19 cellular contexts compared by ENCODE assay signal in genomic region chr4:170004656-170005250, GRCh38. TPM values are rescaled to one million over a fixed set of nuclear protein-coding genes. Genes with fewer than 3 reads are reported as not detected.
DNase-seq lines count a peak whose midpoint lies in the region; ATAC-seq and TF ChIP-seq lines count a peak whose summit lies in the region.
"Had no signal": no experiment of that assay in that cellular context is flagged by ENCODE, and none has a peak within 500 bp of the region (broad histone marks: within the 10 kb centered on the region; RNA-seq: fewer than 3 reads in every experiment).

No MANE protein-coding gene starts in this region.

- no peaks in the 10 kb centered on the region for H3K9me3 Mint-ChIP-seq in activated CD8-positive, alpha-beta T cell treated with anti-CD3 and anti-CD28 coated beads for 36 hours
- H3K9me3 Mint-ChIP-seq: naive B cell had no signal

- H3K79me2 ChIP-seq in mammary epithelial cell (ENCODE audit: insufficient read depth, low read length) = no peaks in the 10 kb centered on the region
- H3K79me2 ChIP-seq in mesendoderm (ENCODE audit: control insufficient read depth, insufficient read depth, low read length) = no peaks in the 10 kb centered on the region

- no peaks in the 10 kb centered on the region for H4K20me1 ChIP-seq in mammary epithelial cell (ENCODE audit: insufficient read depth, low read length)

- H3K9me3 ChIP-seq in mammary epithelial cell (replicated peaks; ENCODE audit: insufficient read depth, low read length) (no peaks in the 10 kb centered on the region), stomach (no peaks in the 10 kb centered on the region)
- H3K9me3 ChIP-seq: lower lobe of right lung, pancreas, SJSA1 had no signal

- H3K27ac Mint-ChIP-seq in activated CD8-positive, alpha-beta T cell treated with anti-CD3 and anti-CD28 coated beads for 36 hours = no peak overlapping the region
- H3K27ac Mint-ChIP-seq: activated CD4-positive, alpha-beta T cell treated with anti-CD3 and anti-CD28 coated beads for 36 hours; activated CD8-positive, alpha-beta memory T cell treated with anti-CD3 and anti-CD28 coated beads, Interleukin-2, amount 10 ng/mL, durations not matched to agents 7 days and 5 days; CD14-positive monocyte; naive B cell had no signal

- H3K9ac ChIP-seq in mammary epithelial cell (ENCODE audit: insufficient read depth, low read length) (no peak overlapping the region), mesendoderm (ENCODE audit: low read length) (no peak overlapping the region)

- TF ChIP-seq CTCF in mammary epithelial cell (conservative IDR thresholded peaks at IDR 0.05 in 1 of 2, IDR thresholded peaks at IDR 0.05 in 1 of 2; ENCODE audit: extremely low read depth in 1 of 2, insufficient read depth in 1 of 2, low read depth in 1 of 2, low read length in 2 of 2) (no peak), stomach (IDR thresholded peaks at IDR 0.05) (no peak)
- no peak for TF ChIP-seq CTCF in activated CD8-positive, alpha-beta T cell treated with anti-CD3 and anti-CD28 coated beads for 36 hours (IDR thresholded peaks at IDR 0.05)

- H3K36me3 Mint-ChIP-seq in activated CD8-positive, alpha-beta T cell treated with anti-CD3 and anti-CD28 coated beads for 36 hours (ENCODE audit: low read depth) = no peaks in the 10 kb centered on the region
- H3K36me3 Mint-ChIP-seq: activated CD8-positive, alpha-beta memory T cell treated with anti-CD3 and anti-CD28 coated beads, Interleukin-2, amount 10 ng/mL, durations not matched to agents 7 days and 5 days; CD14-positive monocyte; naive B cell had no signal

- 30% methylated on average over 5 of the region's 5 CpGs for WGBS in mammary epithelial cell (ENCODE audit: low coverage, missing lambda C conversion rate)
- WGBS in mesendoderm (ENCODE audit: extremely low coverage, insufficient coverage, low lambda C conversion rate) = no CpG with 5 or more reads among the region's 5 CpGs
- WGBS in stomach, 5 donors = 64 to 74% (median 69%) methylated on average over 5 of the region's 5 CpGs

- H3K4me2 ChIP-seq in mammary epithelial cell (ENCODE audit: insufficient read depth, low read depth, low read length) (no peak overlapping the region), mesendoderm (ENCODE audit: low read length) (no peak overlapping the region)

- intact Hi-C loops in mammary epithelial cell (cut with micrococcal nuclease) = no loop called here
- intact Hi-C loops in stomach (cut with DNase I; ENCODE audit: low total_unique reads) = no loop called here
- intact Hi-C loops in activated CD8-positive, alpha-beta T cell treated with anti-CD3 and anti-CD28 coated beads for 36 hours (cut with micrococcal nuclease) = no loop called here

- no peak for TF ChIP-seq EP300 in stomach (IDR thresholded peaks at IDR 0.05)

- H4K5ac ChIP-seq in mesendoderm (ENCODE audit: low read length) = no peak overlapping the region

- peaks cover 2% of the 10 kb centered on the region for H3K27me3 Mint-ChIP-seq in activated CD8-positive, alpha-beta T cell treated with anti-CD3 and anti-CD28 coated beads for 36 hours
- H3K27me3 Mint-ChIP-seq: activated CD8-positive, alpha-beta memory T cell treated with anti-CD3 and anti-CD28 coated beads, Interleukin-2, amount 10 ng/mL, durations not matched to agents 7 days and 5 days had no signal

- no peak for TF ChIP-seq POLR2A in stomach (IDR thresholded peaks at IDR 0.05)

- in situ Hi-C loops in mammary epithelial cell (cut with MboI; ENCODE audit: low sequenced_read_pairs in 2 of 2) = no loop called here

- no peak overlapping the region for H2AK5ac ChIP-seq in mesendoderm (ENCODE audit: low read length)

- no peaks in the 10 kb centered on the region for H3K4me1 ChIP-seq in mammary epithelial cell (ENCODE audit: insufficient read depth, low read length)
- H3K4me1 ChIP-seq in mesendoderm (ENCODE audit: control insufficient read depth, low read depth, low read length) = peaks cover 4% of the 10 kb centered on the region
- H3K4me1 ChIP-seq in stomach = peaks cover 0 to 11% (median 0%) of the 10 kb centered on the region in 4 donors
- H3K4me1 ChIP-seq: lower lobe of right lung, pancreas, SJSA1 had no signal

- H3K36me3 ChIP-seq in mammary epithelial cell (ENCODE audit: insufficient read depth, low read length) (no peaks in the 10 kb centered on the region), mesendoderm (ENCODE audit: control insufficient read depth, insufficient read depth, low read length) (no peaks in the 10 kb centered on the region), stomach (no peaks in the 10 kb centered on the region)
- H3K36me3 ChIP-seq: lower lobe of right lung, pancreas, SJSA1 had no signal

- H3K27me3 ChIP-seq in mammary epithelial cell (ENCODE audit: insufficient read depth, low read length) (no peaks in the 10 kb centered on the region), mesendoderm (ENCODE audit: insufficient read depth, low read length, poor library complexity) (no peaks in the 10 kb centered on the region), stomach (no peaks in the 10 kb centered on the region)
- H3K27me3 ChIP-seq: pancreas, SJSA1 had no signal

- DNase-seq in AG20443 (ENCODE audit: low spot score) = peak; percentile 24
- DNase-seq in RPMI7951 (ENCODE audit: low read depth) = peak; percentile 38
- peak; percentile 18 for DNase-seq in mammary epithelial cell
- peak; percentile 39 for DNase-seq in mesendoderm
- DNase-seq in stimulated activated CD4-positive, alpha-beta T cell treated with anti-CD3 and anti-CD28 coated beads, Interleukin-1b, Interleukin-23, amount 100 ng/mL, for 48 hours = no peak
- no peak for DNase-seq in stomach
- DNase-seq in activated CD8-positive, alpha-beta T cell treated with anti-CD3 and anti-CD28 coated beads for 36 hours = no peak
- DNase-seq: activated CD4-positive, alpha-beta T cell treated with anti-CD3 and anti-CD28 coated beads for 36 hours; activated CD8-positive, alpha-beta memory T cell treated with anti-CD3 and anti-CD28 coated beads, Interleukin-2, amount 10 ng/mL, durations not matched to agents 7 days and 5 days; activated effector memory CD4-positive, alpha-beta T cell treated with anti-CD3 and anti-CD28 coated beads, Interleukin-2, amount 50 U/mL, for 16 hours; DMS153; lower lobe of right lung; naive B cell; NCI-H1436 treated with DMSO at 0.1 percent for 48 hours; pancreas; T1000 had no signal

- H3K23ac ChIP-seq in mesendoderm (ENCODE audit: low read length) = no peak overlapping the region

- dilution Hi-C loops in mammary epithelial cell (cut with HindIII; ENCODE audit: low sequenced_read_pairs) = no loop called here

- H3K4me3 ChIP-seq in mammary epithelial cell (replicated peaks in 1 of 3; ENCODE audit: insufficient read depth in 1 of 3, low read depth in 2 of 3, low read length in 3 of 3) (no peak overlapping the region), mesendoderm (ENCODE audit: low read length) (no peak overlapping the region), stomach (no peak overlapping the region)
- H3K4me3 ChIP-seq: lower lobe of right lung, pancreas, SJSA1 had no signal

- no peak overlapping the region for H3K4ac ChIP-seq in mesendoderm (ENCODE audit: low read depth, low read length)

- H4K8ac ChIP-seq in mesendoderm (ENCODE audit: low read depth, low read length) = no peak overlapping the region

- no peak overlapping the region for H3K56ac ChIP-seq in mesendoderm (ENCODE audit: low read length)

- no peak for ATAC-seq in GM21786 (IDR thresholded peaks at IDR 0.05; ENCODE audit: unreplicated experiment)
- no peak for ATAC-seq in activated CD8-positive, alpha-beta T cell treated with anti-CD3 and anti-CD28 coated beads for 36 hours
- ATAC-seq: activated CD4-positive, alpha-beta T cell treated with anti-CD3 and anti-CD28 coated beads for 36 hours; activated CD8-positive, alpha-beta memory T cell treated with anti-CD3 and anti-CD28 coated beads, Interleukin-2, amount 10 ng/mL, durations not matched to agents 7 days and 5 days; lower lobe of right lung; pancreas had no signal

- CTCF ChIA-PET in mammary epithelial cell (lab: Charles Lee; ENCODE audit: low non-redundant PET) = no interaction called here
- CTCF ChIA-PET in activated CD8-positive, alpha-beta T cell treated with anti-CD3 and anti-CD28 coated beads for 36 hours (lab: Charles Lee) = no interaction called here

- no peak overlapping the region for H2BK15ac ChIP-seq in mesendoderm (replicated peaks; ENCODE audit: low read depth)

- H3K27ac ChIP-seq in mammary epithelial cell (ENCODE audit: insufficient read depth, low read depth, low read length) (no peak overlapping the region), mesendoderm (ENCODE audit: low read depth, low read length) (no peak overlapping the region), stomach (no peak overlapping the region)
- H3K27ac ChIP-seq: lower lobe of right lung, pancreas, SJSA1 had no signal

- peaks cover 5% of the 10 kb centered on the region for H3K4me1 Mint-ChIP-seq in activated CD8-positive, alpha-beta T cell treated with anti-CD3 and anti-CD28 coated beads for 36 hours (ENCODE audit: low read depth)
- H3K4me1 Mint-ChIP-seq: activated CD4-positive, alpha-beta T cell treated with anti-CD3 and anti-CD28 coated beads for 36 hours had no signal

- no peak overlapping the region for H3K18ac ChIP-seq in mesendoderm (ENCODE audit: low read length)

- peaks cover 2% of the 10 kb centered on the region for H3K79me1 ChIP-seq in mesendoderm (ENCODE audit: low read length)

- POLR2A ChIA-PET in activated CD8-positive, alpha-beta T cell treated with anti-CD3 and anti-CD28 coated beads for 36 hours (lab: Charles Lee) = no interaction called here

- no peak overlapping the region for H3K4me3 Mint-ChIP-seq in activated CD8-positive, alpha-beta T cell treated with anti-CD3 and anti-CD28 coated beads for 36 hours
- H3K4me3 Mint-ChIP-seq: activated CD4-positive, alpha-beta T cell treated with anti-CD3 and anti-CD28 coated beads for 36 hours; activated CD8-positive, alpha-beta memory T cell treated with anti-CD3 and anti-CD28 coated beads, Interleukin-2, amount 10 ng/mL, durations not matched to agents 7 days and 5 days; naive B cell had no signal

- no peak overlapping the region for H2BK120ac ChIP-seq in mesendoderm (ENCODE audit: low read depth, low read length)

- BruUV-seq in mammary epithelial cell (replicated peaks; lab: Mats Ljungman, UMichigan) = no TSS peak

- H2AFZ ChIP-seq in mammary epithelial cell (ENCODE audit: low read depth, low read length) = no peak overlapping the region

- no peak overlapping the region for H2BK5ac ChIP-seq in mesendoderm (ENCODE audit: low read length)

RNA-seq across cellular contexts. Expression of gene MFAP3L, which starts 21.4 kb away (rescaled TPM):
- 0.48 and 1.9 TPM in 2 replicates for total RNA-seq in RPMI7951 (2014; rRNA removed; shearing (Covaris generic))
- 10 to 100 TPM in 1 of 2 donors, 1 to 10 TPM in 1; 6.4 to 53.8 TPM for total RNA-seq in mammary epithelial cell
- 4.1 TPM for polyA plus RNA-seq in mammary epithelial cell
- 3.3 TPM for polyA minus RNA-seq in mammary epithelial cell
- 8.4 TPM for polyA plus RNA-seq in mesendoderm (2013, experiment 1 of 2)
- polyA plus RNA-seq in mesendoderm (2013, experiment 2 of 2) = 9.6 TPM
- 1 to 10 TPM in 2 of 5 donors, under 1 TPM in 2, not detected in 1; 0.29 to 2.4 (median 0.81) TPM for total RNA-seq in stomach
- polyA plus RNA-seq in stomach = 1 to 10 TPM in 1 of 3 donors, under 1 TPM in 2; 0.31 to 1.4 (median 0.53) TPM
- under 1 TPM; 0.68 to 0.85 TPM for total RNA-seq in activated CD8-positive, alpha-beta T cell treated with anti-CD3 and anti-CD28 coated beads for 36 hours

Comparison
In these comparisons a context has a peak if more than half of its experiments do, and no peak if none do; other contexts are left out.
1. DNase-seq: peak in AG20443 (single experiment), RPMI7951 (single experiment), mammary epithelial cell (single experiment) and mesendoderm (single experiment); none in stimulated activated CD4-positive, alpha-beta T cell treated with anti-CD3 and anti-CD28 coated beads, Interleukin-1b, Interleukin-23, amount 100 ng/mL, for 48 hours (single experiment), stomach (single experiment) and activated CD8-positive, alpha-beta T cell treated with anti-CD3 and anti-CD28 coated beads for 36 hours (single experiment).